ENCODE assay signal across 10 cellular contexts in genomic region chr18:77103181-77103875, GRCh38. TPM values are rescaled to one million over a fixed set of nuclear protein-coding genes. Genes with fewer than 3 reads are reported as not detected.
DNase-seq lines count a peak whose midpoint lies in the region; ATAC-seq, FAIRE-seq and TF ChIP-seq lines count a peak whose summit lies in the region.
"Had no signal": no experiment of that assay in that cellular context is flagged by ENCODE, and none has a peak within 500 bp of the region (broad histone marks: within the 10 kb centered on the region; RNA-seq: fewer than 3 reads in every experiment).

No MANE protein-coding gene starts in this region.

- peaks cover 4 to 24% of the 10 kb centered on the region in 2 experiments; a peak in 2 of 4 replicates for H3K36me3 ChIP-seq in HCT116 (ENCODE audit: control insufficient read depth in 1 of 2, insufficient read depth in 2 of 2, low read length in 2 of 2)
- H3K36me3 ChIP-seq in heart right ventricle: peaks cover 0 to 14% (median 0%) of the 10 kb centered on the region in 9 donors

- intact Hi-C loops in HCT116 (cut with micrococcal nuclease) (no loop called here), heart right ventricle (cut with DNase I) (loop anchor here in 1 of 10 donors (5.0 kb wide), 1 partner anchor 36 kb away; no protein-coding TSS in a partner anchor)

- H3K27me3 Mint-ChIP-seq in stimulated activated memory B cell treated with anti-CD40 and anti-IgM and Interleukin-4, amounts not matched to agents 10 μg/mL and 1 μg/mL and 100 μg/mL, for 72 hours: no peaks in the 10 kb centered on the region

- H3K9me3 ChIP-seq in HCT116 (ENCODE audit: control insufficient read depth in 1 of 2, insufficient read depth in 1 of 2, low read depth in 1 of 2, low read length in 2 of 2): no peaks in the 10 kb centered on the region
- H3K9me3 ChIP-seq in heart right ventricle: no peaks in the 10 kb centered on the region

- no peak overlapping the region for H3K4me3 Mint-ChIP-seq in stimulated activated memory B cell treated with anti-CD40 and anti-IgM and Interleukin-4, amounts not matched to agents 10 μg/mL and 1 μg/mL and 100 μg/mL, for 72 hours

- H3K36me3 Mint-ChIP-seq in stimulated activated memory B cell treated with anti-CD40 and anti-IgM and Interleukin-4, amounts not matched to agents 10 μg/mL and 1 μg/mL and 100 μg/mL, for 72 hours: peaks cover 63% of the 10 kb centered on the region

- H3K27ac ChIP-seq in HCT116 (ENCODE audit: low read depth, low read length) (peak overlapping the region; percentile 96), heart right ventricle (peak overlapping the region; percentile 9 to 93 (median 76))

- no peaks in the 10 kb centered on the region for H3K27me3 ChIP-seq in HCT116 (ENCODE audit: insufficient read depth, low read length)
- H3K27me3 ChIP-seq in heart right ventricle: peaks cover 0 to 9% (median 0%) of the 10 kb centered on the region in 7 donors

- no peak overlapping the region for H2AFZ ChIP-seq in HCT116 (ENCODE audit: low read depth, low read length, poor library complexity, severe bottlenecking)

- peak overlapping the region; percentile 75 for H3K9ac ChIP-seq in HCT116 (ENCODE audit: low read length)

- 64 to 84% methylated on average over 16 of the region's 16 CpGs for WGBS in heart right ventricle, 2 donors

- TF ChIP-seq CTCF in HCT116 (IDR thresholded peaks at IDR 0.05 in 2 of 3, conservative IDR thresholded peaks at IDR 0.05 in 1 of 3; ENCODE audit: borderline replicate concordance in 1 of 3, insufficient read depth in 1 of 3, low read depth in 2 of 3, low read length in 2 of 3) (no peak), heart right ventricle (IDR thresholded peaks at IDR 0.05) (no peak)

- H3K4me1 Mint-ChIP-seq in stimulated activated memory B cell treated with anti-CD40 and anti-IgM and Interleukin-4, amounts not matched to agents 10 μg/mL and 1 μg/mL and 100 μg/mL, for 72 hours: peaks cover 89% of the 10 kb centered on the region

- ATAC-seq in HCT116 (no peak), heart right ventricle (peak in 5 of 8 donors; percentile 30 to 50 (median 45)), HG03108 (IDR thresholded peaks at IDR 0.05; ENCODE audit: unreplicated experiment) (no peak), HG03439 (IDR thresholded peaks at IDR 0.05; ENCODE audit: unreplicated experiment) (no peak)
- no peak for ATAC-seq in stimulated activated memory B cell treated with anti-CD40 and anti-IgM and Interleukin-4, amounts not matched to agents 10 μg/mL and 1 μg/mL and 100 μg/mL, for 72 hours

- peak overlapping the region; percentile 96 for H3K4me2 ChIP-seq in HCT116 (ENCODE audit: low read length)

- H3K27ac Mint-ChIP-seq in stimulated activated memory B cell treated with anti-CD40 and anti-IgM and Interleukin-4, amounts not matched to agents 10 μg/mL and 1 μg/mL and 100 μg/mL, for 72 hours: peak overlapping the region; percentile 92

- H3K9me3 Mint-ChIP-seq in stimulated activated memory B cell treated with anti-CD40 and anti-IgM and Interleukin-4, amounts not matched to agents 10 μg/mL and 1 μg/mL and 100 μg/mL, for 72 hours: peaks cover 2% of the 10 kb centered on the region

- CTCF ChIA-PET in HCT116 (lab: Charles Lee): no interaction called here

- RAD21 ChIA-PET in HCT116 (lab: Charles Lee; ENCODE audit: low non-redundant PET in 1 of 2, low total read pairs in 2 of 2, uncharacterized antibody in 2 of 2, unreplicated experiment in 2 of 2): no interaction called here

- H3K4me1 ChIP-seq in HCT116 (ENCODE audit: control insufficient read depth in 1 of 2, insufficient read depth in 2 of 2, low read length in 2 of 2) (peaks cover 40 to 73% of the 10 kb centered on the region in 2 experiments), heart right ventricle (peaks cover 15 to 100% (median 74%) of the 10 kb centered on the region in 9 donors)

- H4K20me1 ChIP-seq in HCT116 (ENCODE audit: insufficient read depth): no peaks in the 10 kb centered on the region

- H3K4me3 ChIP-seq in HCT116 (replicated peaks in 1 of 2; ENCODE audit: low read depth in 1 of 2, low read length in 2 of 2): peak overlapping the region in 1 of 2 experiments; percentile 56; a peak in 1 of 4 replicates
- H3K4me3 ChIP-seq in heart right ventricle: no peak overlapping the region

- FAIRE-seq in GM19239 (lab: Jason Lieb, UNC): no peak

- peaks cover 33% of the 10 kb centered on the region; the same call in 1 of the 2 replicates for H3K79me2 ChIP-seq in HCT116 (ENCODE audit: insufficient read depth, low read length)

- no peak for TF ChIP-seq POLR2A in HCT116 (IDR thresholded peaks at IDR 0.05; ENCODE audit: borderline replicate concordance, extremely low read depth, insufficient read depth, insufficient read length)

- TF ChIP-seq RAD21 in HCT116 (IDR thresholded peaks at IDR 0.05; ENCODE audit: low read depth): no peak

- no peaks in the 10 kb centered on the region for H3K9me2 ChIP-seq in HCT116 (ENCODE audit: insufficient read depth)

- POLR2A ChIA-PET in HCT116 (lab: Charles Lee): no interaction called here

- DNase-seq in HCT116 (ENCODE audit: low read depth, low spot score): no peak
- DNase-seq in activated T-cell treated with anti-CD3 and anti-CD28 coated beads, Interleukin-2, amount 50 U/mL, for 48 hours: peak; percentile 13 to 15
- no peak for DNase-seq in heart right ventricle
- no peak for DNase-seq in NCI-H82 (lab: John Stamatoyannopoulos, UW)
- DNase-seq in GM19239 (ENCODE audit: insufficient read length, low spot score): no peak
- DNase-seq: hippocampal formation, NCI-H2081 treated with DMSO at 0.1 percent for 48 hours had no signal

- no TSS peak for BruUV-seq in HCT116 (replicated peaks; lab: Mats Ljungman, UMichigan)

TF ChIP-seq in HCT116, 20 proteins besides CTCF, POLR2A, EP300 and RAD21:
- TF ChIP-seq YY1 (IDR thresholded peaks at IDR 0.05; ENCODE audit: extremely low read depth, insufficient replicate concordance, low read depth, low read length): no peak
- TF ChIP-seq SRF (IDR thresholded peaks at IDR 0.05; ENCODE audit: low read depth): no peak
- TF ChIP-seq EZH2phosphoT487 (IDR thresholded peaks at IDR 0.05; ENCODE audit: borderline replicate concordance): no peak
- no peak for TF ChIP-seq POLR2AphosphoS5 (IDR thresholded peaks at IDR 0.05; ENCODE audit: low read depth, low read length)
- TF ChIP-seq SP1 (IDR thresholded peaks at IDR 0.05; ENCODE audit: low read depth): no peak
- no peak for TF ChIP-seq EGR1 (IDR thresholded peaks at IDR 0.05; ENCODE audit: low read depth)
- TF ChIP-seq ELF1 (IDR thresholded peaks at IDR 0.05; ENCODE audit: borderline replicate concordance, low read depth): no peak
- no peak for TF ChIP-seq TCF7L2 (IDR thresholded peaks at IDR 0.05; ENCODE audit: borderline replicate concordance, extremely low read depth, insufficient read depth, insufficient read length)
- no peak for TF ChIP-seq ATF3 (IDR thresholded peaks at IDR 0.05)
- no peak for TF ChIP-seq FOSL1 (IDR thresholded peaks at IDR 0.05; ENCODE audit: low read depth)
- TF ChIP-seq CBX3 (IDR thresholded peaks at IDR 0.05; ENCODE audit: low read depth): no peak
- no peak for TF ChIP-seq SIN3A (IDR thresholded peaks at IDR 0.05; ENCODE audit: low read depth)
- TF ChIP-seq MAX (IDR thresholded peaks at IDR 0.05): no peak
- no peak for TF ChIP-seq ZFX (IDR thresholded peaks at IDR 0.05)
- TF ChIP-seq REST (IDR thresholded peaks at IDR 0.05; ENCODE audit: low read depth): no peak
- TF ChIP-seq ZNF274 (IDR thresholded peaks at IDR 0.05; ENCODE audit: low read depth, low read length): no peak
- no peak for TF ChIP-seq JUND (IDR thresholded peaks at IDR 0.05)

RNA-seq across cellular contexts. Expression of gene MBP, which starts 29.3 kb away (rescaled TPM):
- 34.9 TPM for total RNA-seq in HCT116 (2021; ENCODE audit: unreplicated experiment)
- 17.5 and 20.2 TPM in 2 replicates for polyA plus RNA-seq in HCT116 (2012)
- total RNA-seq in heart right ventricle: 10 to 100 TPM; 18.4 to 70.8 (median 52.6) TPM
- polyA plus RNA-seq in heart right ventricle: 10 to 100 TPM in 1 of 2 donors, 1 to 10 TPM in 1; 3.0 to 11.5 TPM

Comparison
In these comparisons a context has a peak if more than half of its experiments do, and no peak if none do; other contexts are left out.
1. ATAC-seq: peak in heart right ventricle (5 of 8); none in HCT116 (single experiment), stimulated activated memory B cell treated with anti-CD40 and anti-IgM and Interleukin-4, amounts not matched to agents 10 μg/mL and 1 μg/mL and 100 μg/mL, for 72 hours (single experiment), HG03108 (single experiment) and HG03439 (single experiment).
2. DNase-seq: peak in activated T-cell treated with anti-CD3 and anti-CD28 coated beads, Interleukin-2, amount 50 U/mL, for 48 hours (2 of 2); none in HCT116 (single experiment), heart right ventricle (0 of 2), NCI-H82 (single experiment) and GM19239 (single experiment).